Comparison of ENCODE assay signal across 6 cellular contexts in genomic region chrX:48540480-48540879, GRCh38. TPM values are rescaled to one million over a fixed set of nuclear protein-coding genes. Genes with fewer than 3 reads are reported as not detected.
DNase-seq lines count a peak whose midpoint lies in the region; ATAC-seq and TF ChIP-seq lines count a peak whose summit lies in the region.

No MANE protein-coding gene starts in this region.

- H3K27me3 ChIP-seq in naive thymus-derived CD4-positive, alpha-beta T cell (ENCODE audit: control insufficient read depth in 2 of 2, insufficient read depth in 2 of 2, low read length in 2 of 2) = no peaks in the 10 kb centered on the region
- H3K27me3 ChIP-seq in adrenal gland = no peaks in the 10 kb centered on the region

- no peak for TF ChIP-seq CTCF in adrenal gland (IDR thresholded peaks at IDR 0.05)

- intact Hi-C loops in naive thymus-derived CD4-positive, alpha-beta T cell (cut with micrococcal nuclease) = no loop called here
- intact Hi-C loops in adrenal gland (cut with DNase I) = no loop called here

- no peaks in the 10 kb centered on the region for H3K9me3 Mint-ChIP-seq in activated naive CD4-positive, alpha-beta T cell treated with anti-CD3 and anti-CD28 coated beads, Interleukin-2, amount 50 U/mL, for 72 hours
- peaks cover 0 to 2% (median 0%) of the 10 kb centered on the region in 11 donors for H3K9me3 Mint-ChIP-seq in naive thymus-derived CD4-positive, alpha-beta T cell

- H3K4me1 Mint-ChIP-seq in naive thymus-derived CD4-positive, alpha-beta T cell = peaks cover 14 to 18% (median 16%) of the 10 kb centered on the region in 7 donors

- H3K27ac Mint-ChIP-seq in activated naive CD4-positive, alpha-beta T cell treated with anti-CD3 and anti-CD28 coated beads, Interleukin-2, amount 50 U/mL, for 72 hours = peak overlapping the region; percentile 86 to 91
- peak overlapping the region; percentile 90 to 99 (median 96) for H3K27ac Mint-ChIP-seq in naive thymus-derived CD4-positive, alpha-beta T cell

- H3K4me1 ChIP-seq in naive thymus-derived CD4-positive, alpha-beta T cell (ENCODE audit: control insufficient read depth in 2 of 2, insufficient read depth in 2 of 2, low read length in 2 of 2) = peaks cover 8 to 10% of the 10 kb centered on the region in 2 donors
- H3K4me1 ChIP-seq in adrenal gland (replicated peaks in 1 of 2) = peaks cover 0 to 5% of the 10 kb centered on the region in 2 donors

- no peak for DNase-seq in activated naive CD4-positive, alpha-beta T cell treated with anti-CD3 and anti-CD28 coated beads, Interleukin-2, amount 50 U/mL, for 72 hours (ENCODE audit: low spot score in 2 of 2)
- no peak for DNase-seq in naive thymus-derived CD4-positive, alpha-beta T cell
- DNase-seq in adrenal gland = no peak

- no peaks in the 10 kb centered on the region for H3K27me3 Mint-ChIP-seq in naive thymus-derived CD4-positive, alpha-beta T cell

- no peaks in the 10 kb centered on the region for H3K9me3 ChIP-seq in naive thymus-derived CD4-positive, alpha-beta T cell (ENCODE audit: control insufficient read depth in 2 of 3, low read length in 3 of 3)
- H3K9me3 ChIP-seq in adrenal gland (replicated peaks in 1 of 3) = no peaks in the 10 kb centered on the region

- CTCF ChIA-PET in naive thymus-derived CD4-positive, alpha-beta T cell (lab: Charles Lee) = interaction anchor here (0.8 kb wide), 1 partner anchor 66 kb away, joined by 3 read pairs; no protein-coding TSS in a partner anchor

- POLR2A ChIA-PET in naive thymus-derived CD4-positive, alpha-beta T cell (lab: Charles Lee) = interaction anchor here (1.0 to 2.5 kb wide), 5 partner anchors 18 to 419 kb away, joined by 4 to 22 read pairs (median 8); partner anchors contain the start of genes EBP, PORCN and RBM3

- peaks cover 8% of the 10 kb centered on the region in 2 donors for H3K36me3 Mint-ChIP-seq in activated naive CD4-positive, alpha-beta T cell treated with anti-CD3 and anti-CD28 coated beads, Interleukin-2, amount 50 U/mL, for 72 hours
- peaks cover 0 to 11% (median 0%) of the 10 kb centered on the region in 5 donors for H3K36me3 Mint-ChIP-seq in naive thymus-derived CD4-positive, alpha-beta T cell

- peak overlapping the region; percentile 80 to 98 (median 90) for H3K4me3 Mint-ChIP-seq in naive thymus-derived CD4-positive, alpha-beta T cell

- ATAC-seq in activated naive CD4-positive, alpha-beta T cell treated with anti-CD3 and anti-CD28 coated beads, Interleukin-2, amount 50 U/mL, for 72 hours = no peak
- ATAC-seq in naive thymus-derived CD4-positive, alpha-beta T cell = no peak
- ATAC-seq in GM21825 (IDR thresholded peaks at IDR 0.05; ENCODE audit: unreplicated experiment) (no peak), GM19351 (IDR thresholded peaks at IDR 0.05; ENCODE audit: unreplicated experiment) (no peak)

- no peak for TF ChIP-seq POLR2A in adrenal gland (IDR thresholded peaks at IDR 0.05)

- WGBS in adrenal gland, 4 donors = 79 to 93% (median 87%) methylated on average over 7 of the region's 7 CpGs

- H3K36me3 ChIP-seq in naive thymus-derived CD4-positive, alpha-beta T cell (ENCODE audit: control insufficient read depth in 2 of 3, insufficient read depth in 3 of 3, low read length in 3 of 3) = peaks cover 0 to 8% (median 0%) of the 10 kb centered on the region in 3 experiments
- H3K36me3 ChIP-seq in adrenal gland (replicated peaks in 1 of 2) = peaks cover 0 to 4% of the 10 kb centered on the region in 2 donors

- peak overlapping the region; percentile 91 for H3K27ac ChIP-seq in naive thymus-derived CD4-positive, alpha-beta T cell (ENCODE audit: low read depth, low read length)
- H3K27ac ChIP-seq in adrenal gland = peak overlapping the region in 2 of 5 donors; percentile 89 to 92

- H3K4me3 ChIP-seq in GM08714 (ENCODE audit: low read length) (peak overlapping the region; percentile 72), adrenal gland (peak overlapping the region in 1 of 4 donors; percentile 58)
- H3K4me3 ChIP-seq in naive thymus-derived CD4-positive, alpha-beta T cell (ENCODE audit: low read length) = peak overlapping the region; percentile 75

RNA-seq across cellular contexts. Expression of gene TBC1D25, which starts 1.0 kb away (rescaled TPM):
- 10 to 100 TPM; 18.8 to 22.2 TPM for total RNA-seq in activated naive CD4-positive, alpha-beta T cell treated with anti-CD3 and anti-CD28 coated beads, Interleukin-2, amount 50 U/mL, for 72 hours
- 10 to 100 TPM; 20.2 to 31.2 (median 26.4) TPM for total RNA-seq in naive thymus-derived CD4-positive, alpha-beta T cell
- 10 to 100 TPM; 16.2 to 22.8 TPM for polyA plus RNA-seq in naive thymus-derived CD4-positive, alpha-beta T cell
- 10 to 100 TPM in 7 of 8 donors, 1 to 10 TPM in 1; 9.7 to 31.0 (median 16.7) TPM for total RNA-seq in adrenal gland
- 10 to 100 TPM in 1 of 3 donors, 1 to 10 TPM in 2; 8.9 to 12.5 (median 9.5) TPM for polyA plus RNA-seq in adrenal gland

RNA-seq across cellular contexts. Expression of gene EBP, which starts 18.9 kb away (rescaled TPM):
- total RNA-seq in activated naive CD4-positive, alpha-beta T cell treated with anti-CD3 and anti-CD28 coated beads, Interleukin-2, amount 50 U/mL, for 72 hours = 100 to 1,000 TPM; 107 to 176 TPM
- total RNA-seq in naive thymus-derived CD4-positive, alpha-beta T cell = 100 to 1,000 TPM in 1 of 5 experiments, 10 to 100 TPM in 4; 33.3 to 188 (median 35.3) TPM
- 10 to 100 TPM; 72.4 to 80.6 TPM for polyA plus RNA-seq in naive thymus-derived CD4-positive, alpha-beta T cell
- 100 to 1,000 TPM in 7 of 8 donors, 10 to 100 TPM in 1; 85.8 to 678 (median 152) TPM for total RNA-seq in adrenal gland
- 1,000 to 10,000 TPM in 1 of 3 donors, 100 to 1,000 TPM in 2; 119 to 1,010 (median 252) TPM for polyA plus RNA-seq in adrenal gland

RNA-seq across cellular contexts. Expression of gene PORCN, which starts 31.7 kb away (rescaled TPM):
- total RNA-seq in activated naive CD4-positive, alpha-beta T cell treated with anti-CD3 and anti-CD28 coated beads, Interleukin-2, amount 50 U/mL, for 72 hours = 10 to 100 TPM; 10.7 to 11.8 TPM
- total RNA-seq in naive thymus-derived CD4-positive, alpha-beta T cell = 10 to 100 TPM; 13.1 to 19.0 (median 16.8) TPM
- 10 to 100 TPM; 10.0 to 11.5 TPM for polyA plus RNA-seq in naive thymus-derived CD4-positive, alpha-beta T cell
- total RNA-seq in adrenal gland = 100 to 1,000 TPM in 2 of 8 donors, 10 to 100 TPM in 6; 48.3 to 290 (median 90.2) TPM
- 100 to 1,000 TPM in 1 of 3 donors, 10 to 100 TPM in 2; 36.6 to 199 (median 60.1) TPM for polyA plus RNA-seq in adrenal gland

RNA-seq across cellular contexts. Expression of gene RBM3, which starts 33.8 kb away (rescaled TPM):
- 100 to 1,000 TPM; 171 to 256 TPM for total RNA-seq in activated naive CD4-positive, alpha-beta T cell treated with anti-CD3 and anti-CD28 coated beads, Interleukin-2, amount 50 U/mL, for 72 hours
- total RNA-seq in naive thymus-derived CD4-positive, alpha-beta T cell = 100 to 1,000 TPM; 176 to 374 (median 329) TPM
- polyA plus RNA-seq in naive thymus-derived CD4-positive, alpha-beta T cell = 100 to 1,000 TPM; 242 to 254 TPM
- 100 to 1,000 TPM in 5 of 8 donors, 10 to 100 TPM in 3; 52.9 to 284 (median 119) TPM for total RNA-seq in adrenal gland
- polyA plus RNA-seq in adrenal gland = 100 to 1,000 TPM; 170 to 234 (median 224) TPM

RNA-seq across cellular contexts. Expression of gene WDR13, which starts 56.8 kb away (rescaled TPM):
- 10 to 100 TPM; 52.8 to 58.5 TPM for total RNA-seq in activated naive CD4-positive, alpha-beta T cell treated with anti-CD3 and anti-CD28 coated beads, Interleukin-2, amount 50 U/mL, for 72 hours
- 10 to 100 TPM; 44.8 to 66.9 (median 54.4) TPM for total RNA-seq in naive thymus-derived CD4-positive, alpha-beta T cell
- polyA plus RNA-seq in naive thymus-derived CD4-positive, alpha-beta T cell = 10 to 100 TPM; 27.5 to 33.2 TPM
- total RNA-seq in adrenal gland = 100 to 1,000 TPM; 126 to 232 (median 171) TPM
- polyA plus RNA-seq in adrenal gland = 100 to 1,000 TPM in 2 of 3 donors, 10 to 100 TPM in 1; 53.5 to 677 (median 535) TPM
